In genomic region chr17:10793256-10793655, GRCh38 we compare ENCODE assay signal across 35 cellular contexts. TPM values are rescaled to one million over a fixed set of nuclear protein-coding genes. Genes with fewer than 3 reads are reported as not detected.
"Had no signal": no experiment of that assay in that cellular context is flagged by ENCODE, and none has a peak within 500 bp of the region (broad histone marks: within the 10 kb centered on the region; RNA-seq: fewer than 3 reads in every experiment).

No MANE protein-coding gene starts in this region.

- H3K9me3 Mint-ChIP-seq: activated B cell treated with CpG ODN at 0.5 μM for 24 hours; activated CD4-positive, alpha-beta memory T cell treated with anti-CD3 and anti-CD28 coated beads for 36 hours; activated naive CD4-positive, alpha-beta T cell treated with anti-CD3 and anti-CD28 coated beads, Interleukin-2, amount 10 ng/mL, durations not matched to agents 7 days and 5 days; activated naive CD8-positive, alpha-beta T cell treated with anti-CD3 and anti-CD28 coated beads, Interleukin-2, amount 50 U/mL, for 24 hours; activated T-cell treated with anti-CD3 and anti-CD28 coated beads, Interleukin-2, amount 50 U/mL, for 4 hours; brain had no signal

- H3K36me3 Mint-ChIP-seq: activated CD4-positive, alpha-beta memory T cell treated with anti-CD3 and anti-CD28 coated beads for 36 hours; activated naive CD4-positive, alpha-beta T cell treated with anti-CD3 and anti-CD28 coated beads, Interleukin-2, amount 10 ng/mL, durations not matched to agents 7 days and 5 days; activated naive CD8-positive, alpha-beta T cell; brain had no signal

- DNase-seq: activated B cell treated with CpG ODN at 0.5 μM for 24 hours; activated CD4-positive, alpha-beta memory T cell treated with anti-CD3 and anti-CD28 coated beads for 36 hours; activated CD4-positive, alpha-beta T cell treated with anti-CD3 and anti-CD28 coated beads for 4 hours; activated CD4-positive, alpha-beta T cell treated with anti-CD3 and anti-CD28 coated beads, Interleukin-2, amount 50 U/mL, for 1 hour; activated CD4-positive, CD25-positive, alpha-beta regulatory T cell treated with anti-CD3 and anti-CD28 coated beads, Interleukin-2, amount 50 U/mL, for 72 hours; activated CD8-positive, alpha-beta memory T cell treated with anti-CD3 and anti-CD28 coated beads, Interleukin-2, amount 50 U/mL, for 4 hours; activated effector memory CD4-positive, alpha-beta T cell treated with Interleukin-2 at 50 U/mL for 16 hours; activated naive CD4-positive, alpha-beta T cell treated with anti-CD3 and anti-CD28 coated beads, Interleukin-2, amount 10 ng/mL, durations not matched to agents 7 days and 5 days; activated naive CD8-positive, alpha-beta T cell treated with anti-CD3 and anti-CD28 coated beads, Interleukin-2, amount 50 U/mL, for 24 hours; activated T-cell treated with anti-CD3 and anti-CD28 coated beads for 4 hours; activated T-cell treated with anti-CD3 and anti-CD28 coated beads, Interleukin-2, amount 50 U/mL, for 4 hours; anterior cingulate cortex; central memory CD4-positive, alpha-beta T cell; Kasumi-1; KG1; MM.1S; NCI-H1092; NCI-H1436 treated with DMSO at 0.1 percent for 48 hours; NCI-H1694 treated with DMSO at 0.1 percent for 48 hours; NCI-H2029; NCI-H345; NCI-H510A; NCI-H526; NCI-H748 treated with DMSO at 0.1 percent for 48 hours; NK-92 treated with Interleukin-12 subunit alpha and Interleukin-12 subunit beta, amount 100 ng/mL, for 24 hours; OCI-M1; Right ventricle myocardium superior; SW 1271; T-helper 1 cell; T-helper 2 cell; T-helper 9 cell had no signal

- H3K27ac Mint-ChIP-seq: activated B cell treated with CpG ODN at 0.5 μM for 24 hours; activated CD4-positive, alpha-beta memory T cell treated with anti-CD3 and anti-CD28 coated beads for 36 hours; activated naive CD4-positive, alpha-beta T cell treated with anti-CD3 and anti-CD28 coated beads, Interleukin-2, amount 10 ng/mL, durations not matched to agents 7 days and 5 days; activated naive CD8-positive, alpha-beta T cell; activated naive CD8-positive, alpha-beta T cell treated with anti-CD3 and anti-CD28 coated beads, Interleukin-2, amount 50 U/mL, for 24 hours had no signal

- H3K4me1 Mint-ChIP-seq: activated B cell treated with CpG ODN at 0.5 μM for 24 hours; activated naive CD4-positive, alpha-beta T cell treated with anti-CD3 and anti-CD28 coated beads, Interleukin-2, amount 10 ng/mL, durations not matched to agents 7 days and 5 days had no signal

- ATAC-seq: activated naive CD8-positive, alpha-beta T cell treated with anti-CD3 and anti-CD28 coated beads, Interleukin-2, amount 50 U/mL, for 24 hours; activated T-cell treated with anti-CD3 and anti-CD28 coated beads, Interleukin-2, amount 50 U/mL, for 4 hours had no signal

- H3K27me3 Mint-ChIP-seq: activated B cell treated with CpG ODN at 0.5 μM for 24 hours; activated CD4-positive, alpha-beta memory T cell treated with anti-CD3 and anti-CD28 coated beads for 36 hours; activated naive CD4-positive, alpha-beta T cell treated with anti-CD3 and anti-CD28 coated beads, Interleukin-2, amount 10 ng/mL, durations not matched to agents 7 days and 5 days; activated naive CD8-positive, alpha-beta T cell; activated naive CD8-positive, alpha-beta T cell treated with anti-CD3 and anti-CD28 coated beads, Interleukin-2, amount 50 U/mL, for 24 hours had no signal

- H3K4me3 Mint-ChIP-seq: activated B cell treated with CpG ODN at 0.5 μM for 24 hours; activated CD4-positive, alpha-beta memory T cell treated with anti-CD3 and anti-CD28 coated beads for 36 hours; activated naive CD4-positive, alpha-beta T cell treated with anti-CD3 and anti-CD28 coated beads, Interleukin-2, amount 10 ng/mL, durations not matched to agents 7 days and 5 days; activated naive CD8-positive, alpha-beta T cell; activated naive CD8-positive, alpha-beta T cell treated with anti-CD3 and anti-CD28 coated beads, Interleukin-2, amount 50 U/mL, for 24 hours; activated T-cell treated with anti-CD3 and anti-CD28 coated beads, Interleukin-2, amount 50 U/mL, for 4 hours; brain had no signal

- H3K27ac ChIP-seq: VCaP had no signal

RNA-seq across cellular contexts. Expression of gene TMEM238L, which starts 10.6 kb away (rescaled TPM):
- total RNA-seq: activated B cell treated with CpG ODN at 0.5 μM for 24 hours; activated CD4-positive, alpha-beta memory T cell treated with anti-CD3 and anti-CD28 coated beads for 36 hours; activated T-cell treated with anti-CD3 and anti-CD28 coated beads, Interleukin-2, amount 50 U/mL, for 4 hours; cerebellum; Right ventricle myocardium superior had no signal

RNA-seq across cellular contexts. Expression of gene PIRT, which starts 44.6 kb away (rescaled TPM):
- total RNA-seq: activated B cell treated with CpG ODN at 0.5 μM for 24 hours; activated CD4-positive, alpha-beta memory T cell treated with anti-CD3 and anti-CD28 coated beads for 36 hours; activated T-cell treated with anti-CD3 and anti-CD28 coated beads, Interleukin-2, amount 50 U/mL, for 4 hours; Right ventricle myocardium superior had no signal
